ENCODE assay signal across 18 cellular contexts in genomic region chr6:8170754-8171153, GRCh38.
"Had no signal": no experiment of that assay in that cellular context is flagged by ENCODE, and none has a peak within 500 bp of the region (broad histone marks: within the 10 kb centered on the region; RNA-seq: fewer than 3 reads in every experiment).

No MANE protein-coding gene starts in this region.

- H3K4me1 Mint-ChIP-seq: naive thymus-derived CD4-positive, alpha-beta T cell; nephron; stimulated activated memory B cell treated with anti-CD40 and anti-IgM and Interleukin-4, amounts not matched to agents 10 μg/mL and 1 μg/mL and 100 μg/mL, for 72 hours had no signal

- H3K4me1 ChIP-seq: lower lobe of right lung, psoas muscle, sigmoid colon had no signal

- ATAC-seq: left ventricle myocardium superior; lower lobe of right lung; naive thymus-derived CD4-positive, alpha-beta T cell; psoas muscle; right cardiac atrium; stimulated activated memory B cell treated with anti-CD40 and anti-IgM and Interleukin-4, amounts not matched to agents 10 μg/mL and 1 μg/mL and 100 μg/mL, for 72 hours had no signal

- H3K4me3 ChIP-seq: dorsolateral prefrontal cortex, lower lobe of right lung, psoas muscle, sigmoid colon had no signal

- H3K9me3 Mint-ChIP-seq: nephron; stimulated activated memory B cell treated with anti-CD40 and anti-IgM and Interleukin-4, amounts not matched to agents 10 μg/mL and 1 μg/mL and 100 μg/mL, for 72 hours; stimulated activated naive CD8-positive, alpha-beta T cell treated with anti-CD3 and anti-CD28 coated beads, Interleukin-15, Interleukin-2, amounts not matched to agents 100 ng/mL and 50 ng/mL, for 24 hours had no signal

- FAIRE-seq: colon, frontal cortex, keratinocyte had no signal

- H3K27me3 ChIP-seq: sigmoid colon had no signal

- H3K9me3 ChIP-seq: lower lobe of right lung, psoas muscle, sigmoid colon had no signal

- H3K36me3 ChIP-seq: lower lobe of right lung, sigmoid colon had no signal

- H3K4me3 Mint-ChIP-seq: naive thymus-derived CD4-positive, alpha-beta T cell; nephron; stimulated activated memory B cell treated with anti-CD40 and anti-IgM and Interleukin-4, amounts not matched to agents 10 μg/mL and 1 μg/mL and 100 μg/mL, for 72 hours; stimulated activated naive CD8-positive, alpha-beta T cell treated with anti-CD3 and anti-CD28 coated beads, Interleukin-15, Interleukin-2, amounts not matched to agents 100 ng/mL and 50 ng/mL, for 24 hours; type B pancreatic cell had no signal

- H3K27ac ChIP-seq: dorsolateral prefrontal cortex, lower lobe of right lung, psoas muscle, sigmoid colon had no signal

- H3K36me3 Mint-ChIP-seq: naive thymus-derived CD4-positive, alpha-beta T cell; stimulated activated memory B cell treated with anti-CD40 and anti-IgM and Interleukin-4, amounts not matched to agents 10 μg/mL and 1 μg/mL and 100 μg/mL, for 72 hours had no signal

- H3K27ac Mint-ChIP-seq: naive thymus-derived CD4-positive, alpha-beta T cell; nephron; stimulated activated memory B cell treated with anti-CD40 and anti-IgM and Interleukin-4, amounts not matched to agents 10 μg/mL and 1 μg/mL and 100 μg/mL, for 72 hours; stimulated activated naive CD8-positive, alpha-beta T cell treated with anti-CD3 and anti-CD28 coated beads, Interleukin-15, Interleukin-2, amounts not matched to agents 100 ng/mL and 50 ng/mL, for 24 hours; type B pancreatic cell had no signal

- H3K27me3 Mint-ChIP-seq: stimulated activated memory B cell treated with anti-CD40 and anti-IgM and Interleukin-4, amounts not matched to agents 10 μg/mL and 1 μg/mL and 100 μg/mL, for 72 hours had no signal

- DNase-seq: dorsolateral prefrontal cortex; effector CD4-positive, alpha-beta T cell; left ventricle myocardium superior; lower lobe of right lung; midbrain; naive thymus-derived CD4-positive, alpha-beta T cell; nucleus accumbens; psoas muscle; right cardiac atrium; sigmoid colon; stimulated activated CD4-positive, alpha-beta T cell treated with anti-CD3 and anti-CD28 coated beads, Interleukin-4, amount 100 ng/mL, for 4 hours had no signal
